In the genomic region with DNA sequence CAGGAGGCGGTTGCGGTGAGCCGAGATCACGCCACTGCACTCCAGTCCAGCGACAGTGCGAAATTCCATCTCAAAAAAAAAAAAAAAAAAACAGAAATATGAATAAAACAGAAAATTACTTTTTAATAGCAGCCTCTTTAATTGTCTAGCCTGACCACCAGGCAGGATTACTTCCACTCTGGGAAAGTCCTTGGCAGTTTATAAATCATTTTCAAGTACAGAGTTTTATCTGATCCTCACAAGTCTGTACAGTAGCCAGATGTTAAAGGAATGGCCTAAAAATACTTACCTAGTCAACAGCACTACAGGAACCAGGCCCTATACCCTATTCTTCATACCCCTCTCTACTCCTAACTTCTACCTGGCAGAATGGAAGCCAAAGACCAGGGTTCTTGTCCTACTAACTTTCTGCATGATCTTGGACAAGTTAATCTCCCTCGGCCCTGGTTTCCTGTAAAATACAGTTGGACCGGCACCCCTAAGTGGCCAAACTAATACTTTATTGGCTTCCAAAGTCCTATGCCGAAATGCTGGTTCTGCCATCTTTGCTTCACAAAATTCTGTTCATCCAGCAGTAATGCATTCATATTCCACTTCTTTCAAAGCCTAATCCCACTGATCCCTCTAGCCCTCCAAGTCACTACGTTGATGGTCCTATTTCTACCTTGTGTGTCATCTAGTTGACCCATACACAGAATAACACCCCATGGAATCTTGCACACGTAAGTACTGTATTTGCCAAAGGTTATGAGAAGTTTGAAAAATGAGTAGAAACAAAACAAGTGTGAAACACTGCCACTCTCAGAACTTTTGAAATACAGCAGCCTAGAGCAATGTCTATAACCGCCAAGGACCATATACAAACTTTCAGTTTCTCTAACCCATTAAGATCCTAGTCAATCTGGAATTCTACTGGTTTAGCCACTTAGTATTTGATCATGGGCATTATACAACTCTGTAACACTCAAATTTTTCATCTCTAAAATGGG, we compare ENCODE assay signal across 8 cellular contexts. TPM values are rescaled to one million over a fixed set of nuclear protein-coding genes. Genes with fewer than 3 reads are reported as not detected.
DNase-seq lines count a peak whose midpoint lies in the region; FAIRE-seq and TF ChIP-seq lines count a peak whose summit lies in the region.

No MANE protein-coding gene starts in this region.

- TF ChIP-seq POLR2A in GM12892 (IDR thresholded peaks at IDR 0.05; ENCODE audit: low read depth, low read length): no peak

- FAIRE-seq in GM12892 (lab: Jason Lieb, UNC): no peak

- peak overlapping the region; percentile 92 for H3K9ac ChIP-seq in muscle layer of colon (ENCODE audit: low read length)

- H3K36me3 ChIP-seq in BE2C (peaks cover 41% of the 10 kb centered on the region), KOPT-K1 (ENCODE audit: insufficient read depth, low read length) (peaks cover 53% of the 10 kb centered on the region), muscle layer of colon (ENCODE audit: insufficient read depth, low read length) (peaks cover under 1% of the 10 kb centered on the region)

- no peak for DNase-seq in BE2C
- peak; percentile 9 for DNase-seq in central memory CD4-positive, alpha-beta T cell
- no peak for DNase-seq in GM12892 (ENCODE audit: insufficient read length)
- no peak for DNase-seq in cerebellar cortex (ENCODE audit: low spot score)
- DNase-seq in NCI-H2227 (lab: John Stamatoyannopoulos, UW; ENCODE audit: unreplicated experiment): no peak
- no peak for DNase-seq in activated CD4-positive, alpha-beta T cell treated with anti-CD3 and anti-CD28 coated beads, Interleukin-2, amount 50 U/mL, for 1 hour

- peak overlapping the region; percentile 94 for H3K27ac ChIP-seq in KOPT-K1 (ENCODE audit: low read depth, low read length, poor library complexity, severe bottlenecking)
- no peak overlapping the region for H3K27ac ChIP-seq in muscle layer of colon (ENCODE audit: low read depth, low read length)

- TF ChIP-seq CTCF in BE2C (IDR thresholded peaks at IDR 0.05; ENCODE audit: low read depth, low read length): no peak

- H3K4me1 ChIP-seq in BE2C: no peaks in the 10 kb centered on the region
- H3K4me1 ChIP-seq in muscle layer of colon (ENCODE audit: insufficient read depth, low read length): peaks cover 30% of the 10 kb centered on the region

- no peaks in the 10 kb centered on the region for H3K9me3 ChIP-seq in BE2C
- no peaks in the 10 kb centered on the region for H3K9me3 ChIP-seq in KOPT-K1 (ENCODE audit: insufficient read depth, low read length, poor library complexity, severe bottlenecking)
- H3K9me3 ChIP-seq in muscle layer of colon (ENCODE audit: low read length): no peaks in the 10 kb centered on the region

- no peaks in the 10 kb centered on the region for H3K27me3 ChIP-seq in BE2C
- H3K27me3 ChIP-seq in muscle layer of colon (ENCODE audit: control insufficient read depth in 1 of 2, insufficient read depth in 2 of 2, low read length in 2 of 2): no peaks in the 10 kb centered on the region

- peak overlapping the region; percentile 92 for H3K4me3 ChIP-seq in BE2C (ENCODE audit: low read depth, low read length)
- H3K4me3 ChIP-seq in muscle layer of colon (ENCODE audit: low read depth in 1 of 2, low read length in 2 of 2): peak overlapping the region; percentile 66 to 88

RNA-seq across cellular contexts. Expression of a gene that starts 1.7 kb away (rescaled TPM):
- polyA plus RNA-seq in BE2C (2012; ENCODE audit: insufficient read depth, insufficient read length, low read depth): 125 TPM
- 91.7 TPM for polyA plus RNA-seq in GM12892 (2012; ENCODE audit: missing spikeins)
